In genomic region chr5:79229357-79230174, GRCh38 we compare ENCODE assay signal across 8 cellular contexts. TPM values are rescaled to one million over a fixed set of nuclear protein-coding genes. Genes with fewer than 3 reads are reported as not detected.
DNase-seq lines count a peak whose midpoint lies in the region; ATAC-seq and TF ChIP-seq lines count a peak whose summit lies in the region.

No MANE protein-coding gene starts in this region.

- DNase-seq in CD4-positive, alpha-beta memory T cell: peak; percentile 45 to 80 (median 72)
- DNase-seq in GM19238 (ENCODE audit: insufficient read length, low spot score) (peak; percentile 13), Karpas-422 (no peak), chondrocyte (ENCODE audit: low spot score) (no peak), KG1 (lab: John Stamatoyannopoulos, UW) (no peak), AML-193 (lab: John Stamatoyannopoulos, UW) (no peak)
- no peak for DNase-seq in activated naive CD8-positive, alpha-beta T cell treated with anti-CD3 and anti-CD28 coated beads, Interleukin-2, amount 50 U/mL, for 24 hours

- ATAC-seq in HG03442 (IDR thresholded peaks at IDR 0.05; ENCODE audit: unreplicated experiment): peak; percentile 69
- ATAC-seq in activated naive CD8-positive, alpha-beta T cell treated with anti-CD3 and anti-CD28 coated beads, Interleukin-2, amount 50 U/mL, for 24 hours: peak; percentile 68

- POLR2A ChIA-PET in CD4-positive, alpha-beta memory T cell (lab: Charles Lee; ENCODE audit: partially characterized antibody): no interaction called here

- H3K4me1 ChIP-seq in CD4-positive, alpha-beta memory T cell (ENCODE audit: insufficient read depth, low read length): peaks cover 14% of the 10 kb centered on the region
- H3K4me1 ChIP-seq in Karpas-422 (ENCODE audit: low read length): no peaks in the 10 kb centered on the region

- H3K79me2 ChIP-seq in Karpas-422 (ENCODE audit: low read length): no peaks in the 10 kb centered on the region

- H3K4me1 Mint-ChIP-seq in CD4-positive, alpha-beta memory T cell: peaks cover 6 to 14% (median 10%) of the 10 kb centered on the region in 4 donors
- peaks cover 8% of the 10 kb centered on the region for H3K4me1 Mint-ChIP-seq in activated naive CD8-positive, alpha-beta T cell treated with anti-CD3 and anti-CD28 coated beads, Interleukin-2, amount 50 U/mL, for 24 hours
- no peaks in the 10 kb centered on the region for H3K4me1 Mint-ChIP-seq in chondrocyte (ENCODE audit: low read depth)

- no peaks in the 10 kb centered on the region for H3K27me3 Mint-ChIP-seq in CD4-positive, alpha-beta memory T cell
- no peaks in the 10 kb centered on the region for H3K27me3 Mint-ChIP-seq in activated naive CD8-positive, alpha-beta T cell treated with anti-CD3 and anti-CD28 coated beads, Interleukin-2, amount 50 U/mL, for 24 hours
- no peaks in the 10 kb centered on the region for H3K27me3 Mint-ChIP-seq in chondrocyte (ENCODE audit: low read depth)

- no peaks in the 10 kb centered on the region for H3K36me3 ChIP-seq in CD4-positive, alpha-beta memory T cell (ENCODE audit: insufficient read depth, low read length)
- H3K36me3 ChIP-seq in Karpas-422 (ENCODE audit: insufficient read depth, low read length): no peaks in the 10 kb centered on the region

- TF ChIP-seq CTCF in chondrocyte (IDR thresholded peaks at IDR 0.05): no peak

- H3K9me2 ChIP-seq in Karpas-422 (replicated peaks; ENCODE audit: insufficient read depth, low read length): no peaks in the 10 kb centered on the region

- no peaks in the 10 kb centered on the region for H3K27me3 ChIP-seq in CD4-positive, alpha-beta memory T cell (ENCODE audit: insufficient read depth, low read length)
- no peaks in the 10 kb centered on the region for H3K27me3 ChIP-seq in Karpas-422 (ENCODE audit: low read length)

- no peaks in the 10 kb centered on the region for H4K20me1 ChIP-seq in Karpas-422 (ENCODE audit: insufficient read depth, low read depth, low read length)

- H3K27ac Mint-ChIP-seq in CD4-positive, alpha-beta memory T cell: peak overlapping the region; percentile 70 to 93 (median 87)
- peak overlapping the region; percentile 59 for H3K27ac Mint-ChIP-seq in activated naive CD8-positive, alpha-beta T cell treated with anti-CD3 and anti-CD28 coated beads, Interleukin-2, amount 50 U/mL, for 24 hours
- no peak overlapping the region for H3K27ac Mint-ChIP-seq in chondrocyte (ENCODE audit: unreplicated experiment)

- no peak overlapping the region for H3K4me3 ChIP-seq in CD4-positive, alpha-beta memory T cell (ENCODE audit: low read length in 2 of 2)
- no peak overlapping the region for H3K4me3 ChIP-seq in Karpas-422 (ENCODE audit: low read length)

- H3K4me3 Mint-ChIP-seq in CD4-positive, alpha-beta memory T cell: peak overlapping the region in 2 of 8 donors; percentile 6 to 7
- H3K4me3 Mint-ChIP-seq in activated naive CD8-positive, alpha-beta T cell treated with anti-CD3 and anti-CD28 coated beads, Interleukin-2, amount 50 U/mL, for 24 hours: no peak overlapping the region
- no peak overlapping the region for H3K4me3 Mint-ChIP-seq in chondrocyte (ENCODE audit: unreplicated experiment)

- H3K9ac ChIP-seq in Karpas-422 (ENCODE audit: low read length): no peak overlapping the region

- CTCF ChIA-PET in CD4-positive, alpha-beta memory T cell (lab: Charles Lee; ENCODE audit: partially characterized antibody): no interaction called here

- intact Hi-C loops in CD4-positive, alpha-beta memory T cell (cut with micrococcal nuclease): loop anchor here (10.0 kb wide), 2 partner anchors 935 to 1425 kb away; partner anchors contain the start of genes AP3B1, DHFR and MSH3

- H3K9me3 ChIP-seq in CD4-positive, alpha-beta memory T cell (ENCODE audit: control insufficient read depth in 1 of 2, low read length in 2 of 2): no peaks in the 10 kb centered on the region
- no peaks in the 10 kb centered on the region for H3K9me3 ChIP-seq in Karpas-422 (ENCODE audit: low read length)

- no peak overlapping the region for H2AFZ ChIP-seq in Karpas-422 (ENCODE audit: low read length)

- no peaks in the 10 kb centered on the region for H3K9me3 Mint-ChIP-seq in CD4-positive, alpha-beta memory T cell
- no peaks in the 10 kb centered on the region for H3K9me3 Mint-ChIP-seq in activated naive CD8-positive, alpha-beta T cell treated with anti-CD3 and anti-CD28 coated beads, Interleukin-2, amount 50 U/mL, for 24 hours
- H3K9me3 Mint-ChIP-seq in chondrocyte (ENCODE audit: low read depth): no peaks in the 10 kb centered on the region

- no peaks in the 10 kb centered on the region for H3K36me3 Mint-ChIP-seq in CD4-positive, alpha-beta memory T cell
- no peaks in the 10 kb centered on the region for H3K36me3 Mint-ChIP-seq in activated naive CD8-positive, alpha-beta T cell treated with anti-CD3 and anti-CD28 coated beads, Interleukin-2, amount 50 U/mL, for 24 hours (ENCODE audit: low read depth)
- H3K36me3 Mint-ChIP-seq in chondrocyte (ENCODE audit: low read depth): peaks cover 11% of the 10 kb centered on the region

- H3K4me2 ChIP-seq in Karpas-422 (ENCODE audit: low read depth, low read length, poor library complexity, severe bottlenecking): no peak overlapping the region

- H3K27ac ChIP-seq in CD4-positive, alpha-beta memory T cell (ENCODE audit: low read depth, low read length): peak overlapping the region; percentile 37
- no peak overlapping the region for H3K27ac ChIP-seq in Karpas-422 (ENCODE audit: low read length)

RNA-seq across cellular contexts. Expression of gene JMY, which starts 6.4 kb away (rescaled TPM):
- total RNA-seq in CD4-positive, alpha-beta memory T cell: 10 to 100 TPM; 25.7 to 29.7 TPM
- 1 to 10 TPM; 4.0 to 5.4 TPM for polyA plus RNA-seq in CD4-positive, alpha-beta memory T cell
- not detected in 2 replicates for total RNA-seq in Karpas-422 (2014; rRNA removed; shearing (Covaris generic); ENCODE audit: low replicate concordance)
- 16.9 to 17.2 TPM (median 17.1 TPM) in 3 replicates for total RNA-seq in chondrocyte

Comparison
In these comparisons a context has a peak if more than half of its experiments do, and no peak if none do; other contexts are left out.
1. DNase-seq: peak in CD4-positive, alpha-beta memory T cell (5 of 5) and GM19238 (single experiment); none in activated naive CD8-positive, alpha-beta T cell treated with anti-CD3 and anti-CD28 coated beads, Interleukin-2, amount 50 U/mL, for 24 hours (single experiment), Karpas-422 (single experiment), chondrocyte (single experiment), KG1 (single experiment) and AML-193 (0 of 2).
2. RNA of gene JMY, which starts 6.4 kb away (total RNA-seq): 25.7 to 29.7 TPM in CD4-positive, alpha-beta memory T cell and 16.9 to 17.2 TPM in chondrocyte; not detected in Karpas-422; every median in the first group is over 10 times any median in the second.